In genomic region chr15:69757186-69757585, GRCh38 we compare ENCODE assay signal across 11 cellular contexts.
DNase-seq lines count a peak whose midpoint lies in the region; ATAC-seq, FAIRE-seq and TF ChIP-seq lines count a peak whose summit lies in the region.
"Had no signal": no experiment of that assay in that cellular context is flagged by ENCODE, and none has a peak within 500 bp of the region (broad histone marks: within the 10 kb centered on the region; RNA-seq: fewer than 3 reads in every experiment).

No MANE protein-coding gene starts in this region.

- no peak overlapping the region for H3K4me3 ChIP-seq in kidney (ENCODE audit: low read length in 2 of 2)
- H3K4me3 ChIP-seq: colonic mucosa had no signal

- TF ChIP-seq CTCF in kidney (IDR thresholded peaks at IDR 0.05; ENCODE audit: borderline replicate concordance, extremely low read depth, insufficient read depth), result no peak

- H3K27ac ChIP-seq in kidney (ENCODE audit: low read depth in 2 of 2, low read length in 2 of 2), result no peak overlapping the region
- H3K27ac ChIP-seq: colonic mucosa had no signal

- H3K36me3 ChIP-seq in kidney (ENCODE audit: control insufficient read depth in 1 of 2, insufficient read depth in 2 of 2, low read length in 2 of 2), result no peaks in the 10 kb centered on the region
- H3K36me3 ChIP-seq: colonic mucosa had no signal

- H3K4me1 ChIP-seq in kidney (ENCODE audit: control insufficient read depth in 1 of 2, insufficient read depth in 1 of 2, low read depth in 1 of 2, low read length in 2 of 2), result peaks cover under 1 to 3% of the 10 kb centered on the region in 2 donors

- no peak for ATAC-seq in HG02759 (IDR thresholded peaks at IDR 0.05; ENCODE audit: unreplicated experiment)
- no peak for ATAC-seq in HG03520 (IDR thresholded peaks at IDR 0.05; ENCODE audit: unreplicated experiment)

- no peak for FAIRE-seq in kidney (lab: Jason Lieb, UNC)

- DNase-seq in stimulated activated naive CD4-positive, alpha-beta T cell treated with Interleukin-2 at 50 U/mL for 16 hours (lab: John Stamatoyannopoulos, UW), result peak; percentile 71
- no peak for DNase-seq in stimulated activated naive CD4-positive, alpha-beta T cell (lab: John Stamatoyannopoulos, UW)
- DNase-seq in activated gamma-delta T cell treated with anti-CD3 and anti-CD28 coated beads, Interleukin-2, amount 50 U/mL, for 16 hours (ENCODE audit: low read depth), result peak; percentile 43
- DNase-seq in renal cortical epithelial cell (ENCODE audit: low read depth), result peak; percentile 85
- DNase-seq in HPDE6-E6E7 (ENCODE audit: extremely low spot score), result no peak
- no peak for DNase-seq in kidney
- DNase-seq: colonic mucosa, hypothalamus, NCI-H524 treated with DMSO at 0.1 percent for 48 hours had no signal

- no peak overlapping the region for H3K9ac ChIP-seq in kidney (ENCODE audit: low read length in 2 of 2)

- intact Hi-C loops in kidney (cut with DNase I), result no loop called here

- no peaks in the 10 kb centered on the region for H3K9me3 ChIP-seq in kidney (ENCODE audit: control insufficient read depth in 1 of 2, low read length in 2 of 2)
- H3K9me3 ChIP-seq: colonic mucosa had no signal

Comparison
In these comparisons a context has a peak if more than half of its experiments do, and no peak if none do; other contexts are left out.
1. DNase-seq: peak in stimulated activated naive CD4-positive, alpha-beta T cell treated with Interleukin-2 at 50 U/mL for 16 hours (single experiment), activated gamma-delta T cell treated with anti-CD3 and anti-CD28 coated beads, Interleukin-2, amount 50 U/mL, for 16 hours (single experiment) and renal cortical epithelial cell (single experiment); none in stimulated activated naive CD4-positive, alpha-beta T cell (0 of 6), HPDE6-E6E7 (single experiment) and kidney (single experiment).